Comparison of ENCODE assay signal across 23 cellular contexts in genomic region chr17:58276423-58276822, GRCh38. TPM values are rescaled to one million over a fixed set of nuclear protein-coding genes. Genes with fewer than 3 reads are reported as not detected.
DNase-seq lines count a peak whose midpoint lies in the region; ATAC-seq, FAIRE-seq and TF ChIP-seq lines count a peak whose summit lies in the region.
"Had no signal": no experiment of that assay in that cellular context is flagged by ENCODE, and none has a peak within 500 bp of the region (broad histone marks: within the 10 kb centered on the region; RNA-seq: fewer than 3 reads in every experiment).

No MANE protein-coding gene starts in this region.

- ATAC-seq in GM19395 (IDR thresholded peaks at IDR 0.05; ENCODE audit: unreplicated experiment) (no peak), GM18511 (IDR thresholded peaks at IDR 0.05; ENCODE audit: unreplicated experiment) (no peak), GM19328 (IDR thresholded peaks at IDR 0.05; ENCODE audit: unreplicated experiment) (no peak)
- ATAC-seq: CD8-positive, alpha-beta T cell; HepG2 had no signal

- intact Hi-C loops in kidney (cut with DNase I), result no loop called here
- intact Hi-C loops in sigmoid colon (cut with DNase I), result no loop called here

- H3K4me1 ChIP-seq in kidney (ENCODE audit: control insufficient read depth in 1 of 2, insufficient read depth in 1 of 2, low read depth in 1 of 2, low read length in 2 of 2), result no peaks in the 10 kb centered on the region
- H3K4me1 ChIP-seq in sigmoid colon, result peaks cover 0 to 10% (median 4%) of the 10 kb centered on the region in 4 donors

- no peak for FAIRE-seq in kidney (lab: Jason Lieb, UNC)
- FAIRE-seq: HepG2, RCC 7860 had no signal

- 52 to 55% methylated on average over 2 of the region's 2 CpGs for WGBS in sigmoid colon, 2 donors

- H3K27ac ChIP-seq in HL-60 (replicated peaks), result peak overlapping the region; percentile 99
- no peak overlapping the region for H3K27ac ChIP-seq in kidney (ENCODE audit: low read depth in 2 of 2, low read length in 2 of 2)
- H3K27ac ChIP-seq in sigmoid colon, result no peak overlapping the region
- H3K27ac ChIP-seq: SJCRH30 had no signal

- H3K36me3 ChIP-seq in kidney (ENCODE audit: control insufficient read depth in 1 of 2, insufficient read depth in 2 of 2, low read length in 2 of 2), result no peaks in the 10 kb centered on the region
- no peaks in the 10 kb centered on the region for H3K36me3 ChIP-seq in sigmoid colon
- H3K36me3 ChIP-seq: MG63, SJCRH30 had no signal

- DNase-seq in GM10248 (ENCODE audit: extremely low spot score) (peak; percentile 14), HL-60 (ENCODE audit: low read depth in 1 of 2, low spot score in 1 of 2) (no peak), kidney (peak; percentile 39), sigmoid colon (no peak)
- DNase-seq: CD8-positive, alpha-beta T cell; DMS153; GOT3; MG63; NCI-H1092; NCI-H1436; NCI-H187 treated with DMSO at 0.1 percent for 48 hours; NCI-H2107; NCI-H446 treated with DMSO at 0.1 percent for 48 hours; NCI-H526 treated with DMSO at 0.1 percent for 48 hours had no signal

- no peak for TF ChIP-seq CTCF in GM10248 (IDR thresholded peaks at IDR 0.05; ENCODE audit: control extremely low read depth, extremely low read depth, low read depth, missing control alignments)
- TF ChIP-seq CTCF in HL-60 (IDR thresholded peaks at IDR 0.05; ENCODE audit: insufficient read depth, low read length), result no peak
- no peak for TF ChIP-seq CTCF in kidney (IDR thresholded peaks at IDR 0.05; ENCODE audit: borderline replicate concordance, extremely low read depth, insufficient read depth)
- no peak for TF ChIP-seq CTCF in sigmoid colon (IDR thresholded peaks at IDR 0.05)

- no peaks in the 10 kb centered on the region for H3K9me3 ChIP-seq in kidney (ENCODE audit: control insufficient read depth in 1 of 2, low read length in 2 of 2)
- H3K9me3 ChIP-seq in sigmoid colon, result no peaks in the 10 kb centered on the region
- H3K9me3 ChIP-seq: MG63, SJCRH30 had no signal

- POLR2A ChIA-PET in GM10248 (lab: Yijun Ruan, JAX), result no interaction called here

- TF ChIP-seq POLR2A in sigmoid colon (IDR thresholded peaks at IDR 0.05), result no peak

- CTCF ChIA-PET in GM10248 (lab: Yijun Ruan, JAX), result interaction anchor here (1.5 to 2.9 kb wide), 4 partner anchors 8 to 76 kb away, joined by 3 to 12 read pairs (median 8); no protein-coding TSS in a partner anchor

- H3K4me3 ChIP-seq in HL-60 (replicated peaks; ENCODE audit: insufficient read depth, low read length) (peak overlapping the region; percentile 64), kidney (ENCODE audit: low read length in 2 of 2) (no peak overlapping the region), sigmoid colon (no peak overlapping the region)
- H3K4me3 ChIP-seq: BLaER1 treated with 17β-estradiol and CSF1 and Interleukin-3, amounts not matched to agents 10 nM and 100 nM; K562; MG63; SJCRH30 had no signal

- TF ChIP-seq EP300 in sigmoid colon (IDR thresholded peaks at IDR 0.05), result no peak

- H3K9ac ChIP-seq in kidney (ENCODE audit: low read length in 2 of 2), result no peak overlapping the region

- no peaks in the 10 kb centered on the region for H3K27me3 ChIP-seq in HL-60 (ENCODE audit: insufficient read depth, poor library complexity, severe bottlenecking)
- peaks cover 0 to 28% (median 5%) of the 10 kb centered on the region in 3 donors for H3K27me3 ChIP-seq in sigmoid colon
- H3K27me3 ChIP-seq: BLaER1 treated with 17β-estradiol and CSF1 and Interleukin-3, amounts not matched to agents 10 nM and 100 nM; MG63; SJCRH30 had no signal

RNA-seq across cellular contexts. Expression of gene MPO, which starts 4.3 kb away (rescaled TPM):
- total RNA-seq in kidney (0.47 TPM), sigmoid colon (under 1 TPM in 1 of 4 donors, not detected in 3; 0.36 TPM)
- polyA plus RNA-seq in kidney (ENCODE audit: insufficient read depth, low read depth, low replicate concordance) (not detected), sigmoid colon (under 1 TPM in 1 of 3 donors, not detected in 2; 0.44 TPM)
- total RNA-seq: CD8-positive, alpha-beta T cell; HepG2; LHCN-M2 had no signal
- polyA plus RNA-seq: HepG2 had no signal

RNA-seq across cellular contexts. Expression of gene LPO, which starts 38.0 kb away (rescaled TPM):
- total RNA-seq in kidney (not detected), sigmoid colon (not detected)
- polyA plus RNA-seq in kidney (ENCODE audit: insufficient read depth, low read depth, low replicate concordance) (not detected), sigmoid colon (not detected)
- total RNA-seq: CD8-positive, alpha-beta T cell; HepG2; LHCN-M2; SJCRH30 had no signal
- polyA plus RNA-seq: HepG2 had no signal

RNA-seq across cellular contexts. Expression of gene TSPOAP1, which starts 52.2 kb away (rescaled TPM):
- total RNA-seq in kidney (30.6 TPM), sigmoid colon (10 to 100 TPM; 12.5 to 28.4 (median 17.0) TPM)
- polyA plus RNA-seq in kidney (ENCODE audit: insufficient read depth, low read depth, low replicate concordance) (12.5 TPM), sigmoid colon (1 to 10 TPM in 2 of 3 donors, under 1 TPM in 1; 0.69 to 7.2 (median 3.6) TPM)
- total RNA-seq: HepG2 had no signal
- polyA plus RNA-seq: HepG2 had no signal

RNA-seq across cellular contexts. Expression of gene MKS1, which starts 57.4 kb away (rescaled TPM):
- total RNA-seq in kidney (25.6 TPM), sigmoid colon (10 to 100 TPM in 1 of 4 donors, 1 to 10 TPM in 3; 6.1 to 11.0 (median 8.4) TPM)
- polyA plus RNA-seq in kidney (ENCODE audit: insufficient read depth, low read depth, low replicate concordance) (17.2 TPM), sigmoid colon (1 to 10 TPM; 3.0 to 10.0 (median 6.6) TPM)

Comparison
In these comparisons a context has a peak if more than half of its experiments do, and no peak if none do; other contexts are left out.
1. DNase-seq: peak in GM10248 (single experiment) and kidney (single experiment); none in HL-60 (0 of 2) and sigmoid colon (single experiment).